11 cellular contexts compared by ENCODE assay signal in the genomic region with DNA sequence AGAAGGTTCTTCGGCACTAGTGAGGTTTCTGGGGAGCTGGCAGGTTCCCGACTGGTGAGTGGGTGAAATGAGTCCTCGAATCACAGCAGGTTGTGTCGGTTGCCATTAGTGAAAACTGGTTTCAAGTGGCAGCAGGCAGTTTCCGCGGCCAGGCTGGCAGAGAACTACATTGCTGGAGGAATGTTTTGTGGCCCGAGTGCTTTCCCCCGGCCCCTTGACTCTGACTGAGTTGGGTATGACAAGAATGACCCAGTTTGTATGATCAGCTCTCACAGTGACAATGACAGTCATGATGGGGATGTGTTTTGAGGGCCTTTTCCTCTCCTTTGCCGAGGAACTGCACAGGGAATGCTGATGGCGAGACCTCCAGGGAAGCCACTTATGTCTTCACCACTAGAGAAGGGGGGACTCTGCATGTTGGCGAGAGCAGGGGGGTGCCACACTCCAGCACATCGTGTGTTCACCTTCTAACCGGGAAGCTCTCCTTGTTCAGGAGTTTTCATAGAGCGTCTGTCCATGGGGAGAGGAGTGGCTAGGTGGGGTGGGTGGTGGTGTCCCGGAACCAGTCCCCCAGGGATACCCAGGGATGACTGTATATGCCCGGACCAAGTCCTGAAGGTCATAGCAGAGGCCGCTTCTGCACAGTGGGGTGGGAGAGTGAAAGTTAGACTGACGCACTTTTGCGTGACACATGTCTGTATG.
DNase-seq lines count a peak whose midpoint lies in the region; ATAC-seq lines count a peak whose summit lies in the region.
"Had no signal": no experiment of that assay in that cellular context is flagged by ENCODE, and none has a peak within 500 bp of the region (broad histone marks: within the 10 kb centered on the region; RNA-seq: fewer than 3 reads in every experiment).

No MANE protein-coding gene starts in this region.

- H3K14ac ChIP-seq in mesenchymal stem cell (ENCODE audit: low read length in 2 of 2) = no peak overlapping the region

- no peak overlapping the region for H3K27ac ChIP-seq in mesenchymal stem cell (ENCODE audit: low read length, poor library complexity, severe bottlenecking)
- H3K27ac ChIP-seq: SK-N-MC had no signal

- 93% methylated on average over 19 of the region's 19 CpGs for WGBS in mesenchymal stem cell

- DNase-seq in activated T-cell treated with anti-CD3 and anti-CD28 coated beads, Interleukin-2, amount 50 U/mL, for 4 hours = no peak
- DNase-seq in activated T-cell treated with anti-CD3 and anti-CD28 coated beads, Interleukin-2, amount 50 U/mL, for 1 hour = no peak
- DNase-seq in mesenchymal stem cell (no peak), HuH-7 (ENCODE audit: low spot score) (no peak), H7 (no peak)
- DNase-seq in stimulated activated naive CD8-positive, alpha-beta T cell treated with anti-CD3 and anti-CD28 coated beads, Interleukin-15, amount 100 ng/mL, for 72 hours = peak in 1 of 2 donors; percentile 69

- no peak overlapping the region for H2BK5ac ChIP-seq in mesenchymal stem cell (ENCODE audit: low read depth, low read length, poor library complexity, severe bottlenecking)

- H3K4me1 Mint-ChIP-seq in activated T-cell treated with anti-CD3 and anti-CD28 coated beads, Interleukin-2, amount 50 U/mL, for 4 hours (ENCODE audit: low read depth) = peaks cover 90% of the 10 kb centered on the region
- peaks cover 63% of the 10 kb centered on the region for H3K4me1 Mint-ChIP-seq in activated T-helper 17 cell treated with anti-CD3 and anti-CD28 coated beads, Interleukin-2, amount 50 U/mL, for 72 hours
- H3K4me1 Mint-ChIP-seq in stimulated activated naive CD8-positive, alpha-beta T cell treated with anti-CD3 and anti-CD28 coated beads, Interleukin-15, amount 100 ng/mL, for 72 hours = peaks cover 95% of the 10 kb centered on the region

- no peak overlapping the region for H3K23ac ChIP-seq in mesenchymal stem cell (ENCODE audit: low read length in 2 of 2)

- H3K18ac ChIP-seq in mesenchymal stem cell (ENCODE audit: low read depth in 1 of 2, low read length in 2 of 2) = peak overlapping the region; percentile 3 to 93

- no peak overlapping the region for H3K4me3 ChIP-seq in mesenchymal stem cell (ENCODE audit: insufficient read depth in 1 of 2, low read depth in 1 of 2, low read length in 2 of 2)
- H3K4me3 ChIP-seq in H7 (ENCODE audit: insufficient read depth, low read depth, low read length) = no peak overlapping the region
- H3K4me3 ChIP-seq: SK-N-MC had no signal

- H2AK5ac ChIP-seq in mesenchymal stem cell (ENCODE audit: low read length, severe bottlenecking) = peak overlapping the region; percentile 63

- H3K27ac Mint-ChIP-seq in activated T-helper 17 cell treated with anti-CD3 and anti-CD28 coated beads, Interleukin-2, amount 50 U/mL, for 72 hours = peak overlapping the region; percentile 93
- H3K27ac Mint-ChIP-seq in stimulated activated naive CD8-positive, alpha-beta T cell treated with anti-CD3 and anti-CD28 coated beads, Interleukin-15, amount 100 ng/mL, for 72 hours = peak overlapping the region; percentile 94 to 95
- H3K27ac Mint-ChIP-seq: memory B cell had no signal

- H3K4me2 ChIP-seq in mesenchymal stem cell (ENCODE audit: low read length, poor library complexity, severe bottlenecking) = no peak overlapping the region

- H4K8ac ChIP-seq in mesenchymal stem cell (ENCODE audit: low read length) = peak overlapping the region; percentile 65

- peaks cover 4% of the 10 kb centered on the region for H3K9me3 ChIP-seq in mesenchymal stem cell (ENCODE audit: control insufficient read depth, low read length)

- H3K27me3 ChIP-seq in mesenchymal stem cell (ENCODE audit: control insufficient read depth in 1 of 2, insufficient read depth in 1 of 2, low read length in 2 of 2) = no peaks in the 10 kb centered on the region
- H3K27me3 ChIP-seq in H7 (ENCODE audit: control insufficient read depth, insufficient read depth, low read length) = no peaks in the 10 kb centered on the region
- H3K27me3 ChIP-seq: dorsolateral prefrontal cortex had no signal

- peak overlapping the region; percentile 95 for H4K91ac ChIP-seq in mesenchymal stem cell (ENCODE audit: low read length)

- peak overlapping the region; percentile 89 for H2BK120ac ChIP-seq in mesenchymal stem cell (ENCODE audit: low read depth, low read length)

- peak overlapping the region; percentile 40 for H3K9ac ChIP-seq in mesenchymal stem cell (ENCODE audit: low read length)

- peaks cover 0 to 3% of the 10 kb centered on the region in 2 experiments for H3K36me3 ChIP-seq in mesenchymal stem cell (ENCODE audit: control insufficient read depth in 1 of 2, insufficient read depth in 2 of 2, low read depth in 1 of 2, low read length in 2 of 2)
- no peaks in the 10 kb centered on the region for H3K36me3 ChIP-seq in H7 (replicated peaks; ENCODE audit: control insufficient read depth, insufficient read depth, low read length)

- peak; percentile 10 to 16 for ATAC-seq in activated T-cell treated with anti-CD3 and anti-CD28 coated beads, Interleukin-2, amount 50 U/mL, for 4 hours
- ATAC-seq in activated T-helper 17 cell treated with anti-CD3 and anti-CD28 coated beads, Interleukin-2, amount 50 U/mL, for 72 hours (replicated peaks) = peak; percentile 58
- ATAC-seq in stimulated activated naive CD8-positive, alpha-beta T cell treated with anti-CD3 and anti-CD28 coated beads, Interleukin-15, amount 100 ng/mL, for 72 hours = peak; percentile 56
- ATAC-seq in HG03442 (IDR thresholded peaks at IDR 0.05; ENCODE audit: unreplicated experiment) = no peak

- peaks cover 3% of the 10 kb centered on the region for H3K9me3 Mint-ChIP-seq in activated T-cell treated with anti-CD3 and anti-CD28 coated beads, Interleukin-2, amount 50 U/mL, for 4 hours
- peaks cover 9% of the 10 kb centered on the region for H3K9me3 Mint-ChIP-seq in activated T-helper 17 cell treated with anti-CD3 and anti-CD28 coated beads, Interleukin-2, amount 50 U/mL, for 72 hours
- peaks cover 8 to 16% of the 10 kb centered on the region in 2 donors for H3K9me3 Mint-ChIP-seq in stimulated activated naive CD8-positive, alpha-beta T cell treated with anti-CD3 and anti-CD28 coated beads, Interleukin-15, amount 100 ng/mL, for 72 hours
- H3K9me3 Mint-ChIP-seq: memory B cell had no signal

- peaks cover 13% of the 10 kb centered on the region for H3K36me3 Mint-ChIP-seq in activated T-cell treated with anti-CD3 and anti-CD28 coated beads, Interleukin-2, amount 50 U/mL, for 4 hours (ENCODE audit: insufficient read depth)
- H3K36me3 Mint-ChIP-seq in activated T-helper 17 cell treated with anti-CD3 and anti-CD28 coated beads, Interleukin-2, amount 50 U/mL, for 72 hours (ENCODE audit: low read depth) = peaks cover 19% of the 10 kb centered on the region

- H2AFZ ChIP-seq in mesenchymal stem cell (ENCODE audit: low read depth, low read length) = no peak overlapping the region

- H3K27me3 Mint-ChIP-seq in activated T-cell treated with anti-CD3 and anti-CD28 coated beads, Interleukin-2, amount 50 U/mL, for 4 hours (ENCODE audit: low read depth) = no peaks in the 10 kb centered on the region
- H3K27me3 Mint-ChIP-seq in activated T-helper 17 cell treated with anti-CD3 and anti-CD28 coated beads, Interleukin-2, amount 50 U/mL, for 72 hours = no peaks in the 10 kb centered on the region
- no peaks in the 10 kb centered on the region for H3K27me3 Mint-ChIP-seq in stimulated activated naive CD8-positive, alpha-beta T cell treated with anti-CD3 and anti-CD28 coated beads, Interleukin-15, amount 100 ng/mL, for 72 hours
- H3K27me3 Mint-ChIP-seq: memory B cell had no signal

- H3K79me1 ChIP-seq in mesenchymal stem cell (replicated peaks; ENCODE audit: low read length, poor library complexity, severe bottlenecking) = peaks cover 26% of the 10 kb centered on the region

- peak overlapping the region; percentile 97 for H2BK15ac ChIP-seq in mesenchymal stem cell (ENCODE audit: low read depth, poor library complexity, severe bottlenecking)

- no peak overlapping the region for H3K4me3 Mint-ChIP-seq in activated T-cell treated with anti-CD3 and anti-CD28 coated beads, Interleukin-2, amount 50 U/mL, for 4 hours
- peak overlapping the region; percentile 77 for H3K4me3 Mint-ChIP-seq in activated T-helper 17 cell treated with anti-CD3 and anti-CD28 coated beads, Interleukin-2, amount 50 U/mL, for 72 hours
- H3K4me3 Mint-ChIP-seq in stimulated activated naive CD8-positive, alpha-beta T cell treated with anti-CD3 and anti-CD28 coated beads, Interleukin-15, amount 100 ng/mL, for 72 hours = peak overlapping the region; percentile 70 to 75
- H3K4me3 Mint-ChIP-seq: memory B cell had no signal

- H3K4me1 ChIP-seq in mesenchymal stem cell (ENCODE audit: control insufficient read depth, insufficient read depth, low read depth, low read length) = peaks cover 29% of the 10 kb centered on the region

- peak overlapping the region; percentile 21 to 84 for H3K4ac ChIP-seq in mesenchymal stem cell (ENCODE audit: low read depth in 1 of 2, low read length in 2 of 2)

- H2BK12ac ChIP-seq in mesenchymal stem cell (ENCODE audit: low read length in 2 of 2) = peak overlapping the region; percentile 84 to 94
